ENCODE assay signal across 7 cellular contexts in genomic region chr11:18105086-18105801, GRCh38. TPM values are rescaled to one million over a fixed set of nuclear protein-coding genes. Genes with fewer than 3 reads are reported as not detected.
A peak's percentile ranks its signal among the peaks of the same experiment; 100 is the strongest.
DNase-seq lines count a peak whose midpoint lies in the region; ATAC-seq and TF ChIP-seq lines count a peak whose summit lies in the region.

No MANE protein-coding gene starts in this region.

- H3K4me3 ChIP-seq in RWPE2 (ENCODE audit: severe bottlenecking): peak overlapping the region; percentile 89
- H3K4me3 ChIP-seq in fibroblast of the aortic adventitia (ENCODE audit: low read depth, low read length): peak overlapping the region; percentile 93
- H3K4me3 ChIP-seq in skeletal muscle satellite cell (ENCODE audit: low read length): peak overlapping the region; percentile 82

- peaks cover 37% of the 10 kb centered on the region for H3K36me3 ChIP-seq in RWPE2 (ENCODE audit: low read depth)
- peaks cover 12% of the 10 kb centered on the region for H3K36me3 ChIP-seq in skeletal muscle satellite cell (ENCODE audit: insufficient read depth, low read length)

- no peak overlapping the region for H3K27ac ChIP-seq in RWPE2 (ENCODE audit: poor library complexity, severe bottlenecking)

- peak overlapping the region; percentile 92 for H3K9ac ChIP-seq in skeletal muscle satellite cell (ENCODE audit: low read depth, low read length)

- no peak for TF ChIP-seq CTCF in RWPE2 (IDR thresholded peaks at IDR 0.05; ENCODE audit: poor library complexity, severe bottlenecking)
- TF ChIP-seq CTCF in fibroblast of the aortic adventitia (IDR thresholded peaks at IDR 0.05; ENCODE audit: insufficient read depth, low read length): no peak

- H3K9me3 ChIP-seq in RWPE2 (ENCODE audit: severe bottlenecking) (no peaks in the 10 kb centered on the region), skeletal muscle satellite cell (replicated peaks; ENCODE audit: low read length) (no peaks in the 10 kb centered on the region)

- DNase-seq in RWPE2 (ENCODE audit: low spot score): no peak
- DNase-seq in fibroblast of the aortic adventitia (ENCODE audit: low read depth): no peak
- DNase-seq in SKM-1 (lab: John Stamatoyannopoulos, UW; ENCODE audit: unreplicated experiment): no peak

- peaks cover 11% of the 10 kb centered on the region for H3K4me1 ChIP-seq in RWPE2 (ENCODE audit: insufficient read depth, poor library complexity, severe bottlenecking)
- H3K4me1 ChIP-seq in skeletal muscle satellite cell (ENCODE audit: control insufficient read depth, insufficient read depth, low read length): peaks cover 9% of the 10 kb centered on the region

- ATAC-seq in GM21825 (IDR thresholded peaks at IDR 0.05; ENCODE audit: unreplicated experiment) (peak; percentile 6), RWPE2 (ENCODE audit: low read depth) (no peak), GM19452 (IDR thresholded peaks at IDR 0.05; ENCODE audit: unreplicated experiment) (no peak), GM21723 (IDR thresholded peaks at IDR 0.05; ENCODE audit: unreplicated experiment) (no peak)

- H3K27me3 ChIP-seq in RWPE2 (ENCODE audit: insufficient read depth, poor library complexity, severe bottlenecking): no peaks in the 10 kb centered on the region
- H3K27me3 ChIP-seq in skeletal muscle satellite cell (ENCODE audit: control insufficient read depth, insufficient read depth, low read length): peaks cover 1% of the 10 kb centered on the region

- H3K4me2 ChIP-seq in skeletal muscle satellite cell (ENCODE audit: low read length): peak overlapping the region; percentile 77

RNA-seq across cellular contexts. Expression of gene SAAL1, which starts 0.6 kb away (rescaled TPM):
- 15.1 and 48.5 TPM in 2 replicates for total RNA-seq in fibroblast of the aortic adventitia (ENCODE audit: low replicate concordance)
- 17.5 and 22.3 TPM in 2 replicates for total RNA-seq in skeletal muscle satellite cell (2012; rRNA removed)

RNA-seq across cellular contexts. Expression of gene MRGPRX3, which starts 27.1 kb away (rescaled TPM):
- not detected in 2 replicates for total RNA-seq in fibroblast of the aortic adventitia (ENCODE audit: low replicate concordance)
- total RNA-seq in skeletal muscle satellite cell (2012; rRNA removed): 0.22 TPM in 1 of 2 replicates, not detected in the other

RNA-seq across cellular contexts. Expression of gene TPH1, which starts 59.2 kb away (rescaled TPM):
- 0.18 and 1.2 TPM in 2 replicates for total RNA-seq in fibroblast of the aortic adventitia (ENCODE audit: low replicate concordance)
- under 0.01 TPM in 2 replicates for total RNA-seq in skeletal muscle satellite cell (2012; rRNA removed)
